1 cellular context compared by ENCODE assay signal in genomic region chr6:17707371-17707651, GRCh38.
TF ChIP-seq lines count a peak whose summit lies in the region.

No MANE protein-coding gene starts in this region.

TF ChIP-seq in SK-N-SH, 30 proteins besides CTCF, POLR2A, EP300 and RAD21 (continued from another document):
- TF ChIP-seq PBX3 (IDR thresholded peaks at IDR 0.05) (no peak), GABPA (IDR thresholded peaks at IDR 0.05; ENCODE audit: low read depth) (no peak)
